Comparison of ENCODE assay signal across 23 cellular contexts in the genomic region with DNA sequence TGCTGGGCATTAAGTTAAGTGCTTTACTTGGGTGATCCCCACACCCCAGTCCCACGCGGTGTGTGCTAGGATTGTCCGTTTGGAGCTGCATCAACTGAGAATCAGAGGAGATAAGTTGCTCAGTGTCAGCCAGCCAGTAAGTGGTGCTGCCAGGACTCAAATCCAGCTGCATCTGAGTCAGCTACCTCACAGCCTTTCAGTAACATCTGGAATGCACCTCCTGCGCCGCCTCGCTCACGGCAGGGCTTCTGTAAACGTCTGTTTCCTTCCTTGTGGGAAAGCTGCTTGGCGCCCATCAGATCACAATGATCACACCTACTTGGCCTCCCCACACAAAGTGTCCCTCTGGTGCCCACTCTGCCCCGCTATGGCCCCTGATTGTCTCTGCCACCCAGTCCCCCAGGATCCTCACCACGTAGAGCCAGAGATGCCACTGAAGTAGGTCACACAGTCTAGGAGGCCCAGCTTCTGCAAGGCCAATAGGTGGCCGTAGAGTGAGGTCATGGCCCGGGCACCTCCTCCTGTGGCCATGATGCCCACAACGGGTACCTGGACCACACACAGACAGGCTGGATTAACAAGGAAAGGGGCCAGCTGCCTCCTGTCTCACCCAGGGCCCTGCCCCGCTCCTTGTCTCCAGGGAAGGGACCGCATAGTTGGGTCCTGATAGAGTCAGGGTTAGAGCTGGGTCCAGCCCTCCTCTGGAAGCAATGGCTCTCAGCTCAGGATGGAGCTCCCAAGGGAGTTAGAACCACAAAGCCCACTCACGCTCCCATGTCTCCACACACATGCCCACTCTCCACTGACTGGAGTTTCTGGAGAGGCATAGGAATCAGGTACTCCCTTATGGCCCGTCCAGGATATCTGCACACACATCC. TPM values are rescaled to one million over a fixed set of nuclear protein-coding genes. Genes with fewer than 3 reads are reported as not detected.
DNase-seq lines count a peak whose midpoint lies in the region; ATAC-seq and TF ChIP-seq lines count a peak whose summit lies in the region.
"Had no signal": no experiment of that assay in that cellular context is flagged by ENCODE, and none has a peak within 500 bp of the region (broad histone marks: within the 10 kb centered on the region; RNA-seq: fewer than 3 reads in every experiment).

No MANE protein-coding gene starts in this region.

- H3K79me2 ChIP-seq in GM23338 (replicated peaks; ENCODE audit: insufficient read depth) (no peaks in the 10 kb centered on the region), fibroblast of lung (ENCODE audit: control insufficient read depth, insufficient read depth, low read length) (no peaks in the 10 kb centered on the region)

- no peaks in the 10 kb centered on the region for H4K20me1 ChIP-seq in GM23338 (replicated peaks; ENCODE audit: insufficient read depth)
- H4K20me1 ChIP-seq in fibroblast of lung (ENCODE audit: control insufficient read depth, extremely low read depth, insufficient read depth, low read length) = no peaks in the 10 kb centered on the region

- H3K27me3 Mint-ChIP-seq in GM23338 (ENCODE audit: insufficient read depth, low read depth, poor library complexity) (peaks cover 7% of the 10 kb centered on the region), mesothelial cell of epicardium (ENCODE audit: low read depth) (peaks cover 78% of the 10 kb centered on the region)
- peaks cover 23% of the 10 kb centered on the region for H3K27me3 Mint-ChIP-seq in activated CD4-positive, alpha-beta T cell treated with anti-CD3 and anti-CD28 coated beads, Interleukin-2, amount 10 ng/mL, durations not matched to agents 24 days and 14 days

- ATAC-seq in GM23338 (peak; percentile 34), omental fat pad (ENCODE audit: low FRiP score) (peak; percentile 70), GM19023 (IDR thresholded peaks at IDR 0.05; ENCODE audit: unreplicated experiment) (no peak)
- ATAC-seq: activated CD4-positive, CD25-positive, alpha-beta regulatory T cell treated with anti-CD3 and anti-CD28 coated beads, Interleukin-2, amount 50 U/mL, for 24 hours; GM12878; lower lobe of right lung had no signal

- H3K27ac Mint-ChIP-seq in GM23338 (peak overlapping the region; percentile 21; the same call in 1 of the 2 replicates), mesothelial cell of epicardium (no peak overlapping the region)
- no peak overlapping the region for H3K27ac Mint-ChIP-seq in activated CD4-positive, alpha-beta T cell treated with anti-CD3 and anti-CD28 coated beads, Interleukin-2, amount 10 ng/mL, durations not matched to agents 24 days and 14 days
- H3K27ac Mint-ChIP-seq: naive B cell had no signal

- no peak overlapping the region for H3K27ac ChIP-seq in GM23338 (ENCODE audit: low read depth)
- no peak overlapping the region for H3K27ac ChIP-seq in fibroblast of lung (ENCODE audit: insufficient read depth, low read length)
- H3K27ac ChIP-seq: lower lobe of right lung, PC-9, SK-N-MC, skin epidermis had no signal

- no peaks in the 10 kb centered on the region for H3K9me2 ChIP-seq in GM23338 (ENCODE audit: insufficient read depth)

- H2AFZ ChIP-seq in GM23338 (peak overlapping the region; percentile 89), fibroblast of lung (ENCODE audit: low read length) (no peak overlapping the region)
- H2AFZ ChIP-seq: PC-9 had no signal

- H3K36me3 ChIP-seq in GM23338 (ENCODE audit: insufficient read depth) = no peaks in the 10 kb centered on the region
- no peaks in the 10 kb centered on the region for H3K36me3 ChIP-seq in fibroblast of lung (ENCODE audit: control insufficient read depth, insufficient read depth, low read length)
- H3K36me3 ChIP-seq: lower lobe of right lung had no signal

- H3K27me3 ChIP-seq in GM23338 (ENCODE audit: insufficient read depth) (no peaks in the 10 kb centered on the region), fibroblast of lung (ENCODE audit: control insufficient read depth, insufficient read depth, low read length) (peaks cover 14% of the 10 kb centered on the region)

- H3K4me3 Mint-ChIP-seq in GM23338 = peak overlapping the region; percentile 14; the same call in 2 of the 3 replicates
- no peak overlapping the region for H3K4me3 Mint-ChIP-seq in activated CD4-positive, alpha-beta T cell treated with anti-CD3 and anti-CD28 coated beads, Interleukin-2, amount 10 ng/mL, durations not matched to agents 24 days and 14 days
- no peak overlapping the region for H3K4me3 Mint-ChIP-seq in mesothelial cell of epicardium
- H3K4me3 Mint-ChIP-seq: naive B cell had no signal

- TF ChIP-seq CTCF in GM23338 (conservative IDR thresholded peaks at IDR 0.05; ENCODE audit: low read depth in 2 of 2) (no peak), fibroblast of lung (conservative IDR thresholded peaks at IDR 0.05 in 1 of 2, IDR thresholded peaks at IDR 0.05 in 1 of 2; ENCODE audit: low read depth in 1 of 2, low read length in 2 of 2) (no peak), omental fat pad (IDR thresholded peaks at IDR 0.05) (no peak), mesothelial cell of epicardium (IDR thresholded peaks at IDR 0.05; ENCODE audit: unreplicated experiment) (no peak)

- H3K9me3 Mint-ChIP-seq in GM23338 (no peaks in the 10 kb centered on the region; the same call in 2 of the 3 replicates), mesothelial cell of epicardium (no peaks in the 10 kb centered on the region)
- H3K9me3 Mint-ChIP-seq in activated CD4-positive, alpha-beta T cell treated with anti-CD3 and anti-CD28 coated beads, Interleukin-2, amount 10 ng/mL, durations not matched to agents 24 days and 14 days = no peaks in the 10 kb centered on the region
- H3K9me3 Mint-ChIP-seq: naive B cell had no signal

- no peak overlapping the region for H3K9ac ChIP-seq in fibroblast of lung (ENCODE audit: insufficient read depth, low read length)

- DNase-seq in GM23338 (ENCODE audit: low spot score) (peak; percentile 68), RPMI7951 (ENCODE audit: low read depth) (peak; percentile 20), fibroblast of lung (ENCODE audit: low read depth in 2 of 2) (peak; percentile 5 to 12), omental fat pad (ENCODE audit: low spot score) (no peak), mesothelial cell of epicardium (ENCODE audit: low spot score in 2 of 2, unreplicated experiment in 2 of 2) (no peak), A172 (ENCODE audit: low spot score) (no peak)
- DNase-seq in activated CD4-positive, alpha-beta T cell treated with anti-CD3 and anti-CD28 coated beads, Interleukin-2, amount 10 ng/mL, durations not matched to agents 24 days and 14 days = no peak
- DNase-seq: glutamatergic neuron; lower lobe of right lung; naive B cell; NCI-H748 treated with DMSO at 0.1 percent for 48 hours; PC-9; stimulated activated CD4-positive, alpha-beta T cell treated with anti-CD3 and anti-CD28 coated beads, Interleukin-2, amount 100 ng/mL, for 48 hours; T-helper 9 cell had no signal

- H3K9me3 ChIP-seq in fibroblast of lung (ENCODE audit: control insufficient read depth, insufficient read depth, low read depth, low read length) = no peaks in the 10 kb centered on the region
- H3K9me3 ChIP-seq: lower lobe of right lung had no signal

- H3F3A ChIP-seq in GM23338 (replicated peaks; ENCODE audit: low read depth) = no peaks in the 10 kb centered on the region

- peaks cover 34% of the 10 kb centered on the region for H3K4me1 Mint-ChIP-seq in GM23338
- H3K4me1 Mint-ChIP-seq in activated CD4-positive, alpha-beta T cell treated with anti-CD3 and anti-CD28 coated beads, Interleukin-2, amount 10 ng/mL, durations not matched to agents 24 days and 14 days = peaks cover 3% of the 10 kb centered on the region
- H3K4me1 Mint-ChIP-seq in mesothelial cell of epicardium = peaks cover 17% of the 10 kb centered on the region

- H3K4me1 ChIP-seq in GM23338 (ENCODE audit: insufficient read depth) (peaks cover 21% of the 10 kb centered on the region), fibroblast of lung (ENCODE audit: control insufficient read depth, extremely low read depth, insufficient read depth, low read length) (no peaks in the 10 kb centered on the region)

- peak overlapping the region; percentile 30; the same call in 1 of the 2 replicates for H3K4me3 ChIP-seq in GM23338
- no peak overlapping the region for H3K4me3 ChIP-seq in fibroblast of lung (replicated peaks in 1 of 4; ENCODE audit: control extremely low read depth in 1 of 4, insufficient read depth in 1 of 4, low read depth in 3 of 4, low read length in 4 of 4)
- H3K4me3 ChIP-seq: GM12878, lower lobe of right lung, PC-9, SK-N-MC, skin epidermis had no signal

- no peaks in the 10 kb centered on the region for H3K36me3 Mint-ChIP-seq in GM23338 (ENCODE audit: low read depth)
- no peaks in the 10 kb centered on the region for H3K36me3 Mint-ChIP-seq in activated CD4-positive, alpha-beta T cell treated with anti-CD3 and anti-CD28 coated beads, Interleukin-2, amount 10 ng/mL, durations not matched to agents 24 days and 14 days (ENCODE audit: low read depth)
- H3K36me3 Mint-ChIP-seq in mesothelial cell of epicardium = no peaks in the 10 kb centered on the region
- H3K36me3 Mint-ChIP-seq: naive B cell had no signal

- peak overlapping the region; percentile 45; the same call in 1 of the 2 replicates for H3K4me2 ChIP-seq in GM23338
- H3K4me2 ChIP-seq in fibroblast of lung (ENCODE audit: extremely low read depth, insufficient read depth, low read length) = no peak overlapping the region
- H3K4me2 ChIP-seq: PC-9 had no signal

- intact Hi-C loops in activated CD4-positive, alpha-beta T cell treated with anti-CD3 and anti-CD28 coated beads, Interleukin-2, amount 10 ng/mL, durations not matched to agents 24 days and 14 days (cut with micrococcal nuclease) = no loop called here

RNA-seq across cellular contexts. Expression of a gene that starts 13.5 kb away (rescaled TPM):
- total RNA-seq in GM23338 (2014; rRNA removed; shearing (Covaris generic)) = 0.07 TPM in 1 of 2 replicates, not detected in the other
- 0.15 TPM in 1 of 2 replicates, not detected in the other for polyA plus RNA-seq in GM23338 (2016; fragmentation: Nextera tagmentation; extraction: Ambion mirVana)
- not detected in 2 replicates for total RNA-seq in RPMI7951 (2014; rRNA removed; shearing (Covaris generic))
- total RNA-seq in fibroblast of lung = not detected in 2 replicates
- polyA plus RNA-seq in fibroblast of lung = not detected in 2 replicates
- polyA plus RNA-seq in fibroblast of lung (2012) = not detected in 2 replicates
- polyA minus RNA-seq in fibroblast of lung (ENCODE audit: low replicate concordance) = not detected in 2 replicates
- total RNA-seq in omental fat pad = under 1 TPM in 1 of 4 donors, not detected in 3; 0.09 TPM
- not detected in 2 replicates for total RNA-seq in activated CD4-positive, alpha-beta T cell treated with anti-CD3 and anti-CD28 coated beads, Interleukin-2, amount 10 ng/mL, durations not matched to agents 24 days and 14 days
- not detected in 3 replicates for total RNA-seq in mesothelial cell of epicardium
- total RNA-seq in A172 (2014; rRNA removed; shearing (Covaris generic)) = not detected in 2 replicates
- total RNA-seq: activated CD8-positive, alpha-beta memory T cell treated with anti-CD3 and anti-CD28 coated beads for 36 hours; GM12878; HT1080; lower lobe of right lung had no signal

RNA-seq across cellular contexts. Expression of a gene that starts 60.0 kb away (rescaled TPM):
- total RNA-seq in GM23338 (2014; rRNA removed; shearing (Covaris generic)) = not detected in 2 replicates
- polyA plus RNA-seq in GM23338 (2016; fragmentation: Nextera tagmentation; extraction: Ambion mirVana) (not detected in 2 replicates), fibroblast of lung (not detected in 2 replicates)
- total RNA-seq in RPMI7951 (2014; rRNA removed; shearing (Covaris generic)) = not detected in 2 replicates
- total RNA-seq in fibroblast of lung (not detected in 2 replicates), omental fat pad (under 1 TPM in 1 of 4 donors, not detected in 3; 0.12 TPM), mesothelial cell of epicardium (not detected in 3 replicates)
- polyA plus RNA-seq in fibroblast of lung (2012) = not detected in 2 replicates
- not detected in 2 replicates for polyA minus RNA-seq in fibroblast of lung (ENCODE audit: low replicate concordance)
- not detected in 2 replicates for total RNA-seq in activated CD4-positive, alpha-beta T cell treated with anti-CD3 and anti-CD28 coated beads, Interleukin-2, amount 10 ng/mL, durations not matched to agents 24 days and 14 days
- not detected in 2 replicates for total RNA-seq in A172 (2014; rRNA removed; shearing (Covaris generic))
- total RNA-seq: activated CD8-positive, alpha-beta memory T cell treated with anti-CD3 and anti-CD28 coated beads for 36 hours; HT1080; PC-9; subcutaneous adipose tissue had no signal
- polyA plus RNA-seq: adipose tissue had no signal

Comparison
In these comparisons a context has a peak if more than half of its experiments do, and no peak if none do; other contexts are left out.
1. DNase-seq: peak in GM23338 (single experiment), RPMI7951 (single experiment) and fibroblast of lung (2 of 2); none in omental fat pad (single experiment), activated CD4-positive, alpha-beta T cell treated with anti-CD3 and anti-CD28 coated beads, Interleukin-2, amount 10 ng/mL, durations not matched to agents 24 days and 14 days (single experiment), mesothelial cell of epicardium (0 of 2) and A172 (single experiment).